40 cellular contexts compared by ENCODE assay signal in genomic region chr10:107364872-107365271, GRCh38.
"Had no signal": no experiment of that assay in that cellular context is flagged by ENCODE, and none has a peak within 500 bp of the region (broad histone marks: within the 10 kb centered on the region; RNA-seq: fewer than 3 reads in every experiment).

No MANE protein-coding gene starts in this region.

- H3K36me3 Mint-ChIP-seq: activated naive CD4-positive, alpha-beta T cell treated with anti-CD3 and anti-CD28 coated beads, Interleukin-2, amount 10 ng/mL, durations not matched to agents 7 days and 5 days; activated naive CD4-positive, alpha-beta T cell treated with anti-CD3 and anti-CD28 coated beads, Interleukin-2, amount 50 U/mL, for 24 hours; activated naive CD4-positive, alpha-beta T cell treated with anti-CD3 and anti-CD28 coated beads, Interleukin-2, amount 50 U/mL, for 72 hours; activated naive CD8-positive, alpha-beta T cell; activated naive CD8-positive, alpha-beta T cell treated with anti-CD3 and anti-CD28 coated beads for 36 hours; activated naive CD8-positive, alpha-beta T cell treated with anti-CD3 and anti-CD28 coated beads, Interleukin-2, amount 10 ng/mL, durations not matched to agents 7 days and 5 days; brain had no signal

- H3K27me3 ChIP-seq: adrenal gland, ascending aorta, body of pancreas, brain microvascular endothelial cell, breast epithelium, cardiac muscle cell had no signal

- H3K4me3 Mint-ChIP-seq: activated naive CD4-positive, alpha-beta T cell treated with anti-CD3 and anti-CD28 coated beads for 36 hours; activated naive CD4-positive, alpha-beta T cell treated with anti-CD3 and anti-CD28 coated beads, Interleukin-2, amount 10 ng/mL, durations not matched to agents 7 days and 5 days; activated naive CD4-positive, alpha-beta T cell treated with anti-CD3 and anti-CD28 coated beads, Interleukin-2, amount 50 U/mL, for 24 hours; activated naive CD8-positive, alpha-beta T cell; activated naive CD8-positive, alpha-beta T cell treated with anti-CD3 and anti-CD28 coated beads for 36 hours; activated naive CD8-positive, alpha-beta T cell treated with anti-CD3 and anti-CD28 coated beads, Interleukin-2, amount 10 ng/mL, durations not matched to agents 7 days and 5 days; activated naive CD8-positive, alpha-beta T cell treated with anti-CD3 and anti-CD28 coated beads, Interleukin-2, amount 50 U/mL, for 24 hours; activated T-cell treated with anti-CD3 and anti-CD28 coated beads, Interleukin-2, amount 50 U/mL, for 24 hours; activated T-cell treated with anti-CD3 and anti-CD28 coated beads, Interleukin-2, amount 50 U/mL, for 4 hours; activated T-cell treated with anti-CD3 and anti-CD28 coated beads, Interleukin-2, amount 50 U/mL, for 72 hours; activated T-helper 1 cell treated with anti-CD3 and anti-CD28 coated beads, Interleukin-12 subunit alpha, Interleukin-12 subunit beta, Interleukin-2, Interleukin-4 antibody, amounts not matched to agents 30 ng/mL and 10 ng/mL and 1 ng/mL, durations not matched to agents 14 hours and 24 hours and 36 hours; activated T-helper 17 cell treated with anti-CD3 and anti-CD28 coated beads, Interleukin-2, amount 50 U/mL, for 72 hours; brain; central memory CD8-positive, alpha-beta T cell had no signal

- H3K4me1 Mint-ChIP-seq: activated naive CD4-positive, alpha-beta T cell treated with anti-CD3 and anti-CD28 coated beads, Interleukin-2, amount 10 ng/mL, durations not matched to agents 7 days and 5 days; activated naive CD4-positive, alpha-beta T cell treated with anti-CD3 and anti-CD28 coated beads, Interleukin-2, amount 50 U/mL, for 24 hours; activated naive CD8-positive, alpha-beta T cell treated with anti-CD3 and anti-CD28 coated beads for 36 hours; activated naive CD8-positive, alpha-beta T cell treated with anti-CD3 and anti-CD28 coated beads, Interleukin-2, amount 10 ng/mL, durations not matched to agents 7 days and 5 days; activated naive CD8-positive, alpha-beta T cell treated with anti-CD3 and anti-CD28 coated beads, Interleukin-2, amount 50 U/mL, for 24 hours; activated T-helper 17 cell treated with anti-CD3 and anti-CD28 coated beads, Interleukin-2, amount 50 U/mL, for 72 hours; brain; central memory CD8-positive, alpha-beta T cell had no signal

- DNase-seq: activated effector memory CD4-positive, alpha-beta T cell treated with anti-CD3 and anti-CD28 coated beads, Interleukin-2, amount 50 U/mL, for 16 hours; activated effector memory CD4-positive, alpha-beta T cell treated with Interleukin-2 at 50 U/mL for 16 hours; activated gamma-delta T cell; activated gamma-delta T cell treated with Interleukin-2 at 50 U/mL for 16 hours; activated naive CD4-positive, alpha-beta T cell; activated naive CD4-positive, alpha-beta T cell treated with anti-CD3 and anti-CD28 coated beads for 36 hours; activated naive CD4-positive, alpha-beta T cell treated with anti-CD3 and anti-CD28 coated beads, Interleukin-2, amount 10 ng/mL, durations not matched to agents 7 days and 5 days; activated naive CD4-positive, alpha-beta T cell treated with anti-CD3 and anti-CD28 coated beads, Interleukin-2, amount 50 U/mL, for 16 hours; activated naive CD4-positive, alpha-beta T cell treated with Interleukin-2 at 50 U/mL for 16 hours; activated naive CD8-positive, alpha-beta T cell treated with anti-CD3 and anti-CD28 coated beads for 36 hours; activated naive CD8-positive, alpha-beta T cell treated with anti-CD3 and anti-CD28 coated beads, Interleukin-2, amount 10 ng/mL, durations not matched to agents 7 days and 5 days; activated naive CD8-positive, alpha-beta T cell treated with anti-CD3 and anti-CD28 coated beads, Interleukin-2, amount 50 U/mL, for 24 hours; activated T-cell treated with anti-CD3 and anti-CD28 coated beads, Interleukin-2, amount 50 U/mL, for 1 hour; activated T-cell treated with anti-CD3 and anti-CD28 coated beads, Interleukin-2, amount 50 U/mL, for 24 hours; activated T-cell treated with anti-CD3 and anti-CD28 coated beads, Interleukin-2, amount 50 U/mL, for 4 hours; activated T-cell treated with anti-CD3 and anti-CD28 coated beads, Interleukin-2, amount 50 U/mL, for 48 hours; activated T-cell treated with anti-CD3 and anti-CD28 coated beads, Interleukin-2, amount 50 U/mL, for 72 hours; adrenal gland; amniotic stem cell; amygdala; anterior cingulate cortex; aorta; body of pancreas; brain microvascular endothelial cell; caudate nucleus; central memory CD4-positive, alpha-beta T cell; cerebellar nuclear complex had no signal

- H3K36me3 ChIP-seq: adrenal gland, ascending aorta, brain microvascular endothelial cell, breast epithelium, cardiac muscle cell had no signal

- H3K27me3 Mint-ChIP-seq: activated naive CD4-positive, alpha-beta T cell treated with anti-CD3 and anti-CD28 coated beads, Interleukin-2, amount 10 ng/mL, durations not matched to agents 7 days and 5 days; activated naive CD4-positive, alpha-beta T cell treated with anti-CD3 and anti-CD28 coated beads, Interleukin-2, amount 50 U/mL, for 24 hours; activated naive CD8-positive, alpha-beta T cell; activated naive CD8-positive, alpha-beta T cell treated with anti-CD3 and anti-CD28 coated beads for 36 hours; activated naive CD8-positive, alpha-beta T cell treated with anti-CD3 and anti-CD28 coated beads, Interleukin-2, amount 10 ng/mL, durations not matched to agents 7 days and 5 days; activated naive CD8-positive, alpha-beta T cell treated with anti-CD3 and anti-CD28 coated beads, Interleukin-2, amount 50 U/mL, for 24 hours; activated T-cell treated with anti-CD3 and anti-CD28 coated beads, Interleukin-2, amount 50 U/mL, for 24 hours; activated T-helper 17 cell treated with anti-CD3 and anti-CD28 coated beads, Interleukin-2, amount 50 U/mL, for 72 hours; brain; central memory CD8-positive, alpha-beta T cell had no signal

- FAIRE-seq: astrocyte, bronchial epithelial cell had no signal

- H3K27ac ChIP-seq: adrenal gland, ascending aorta, body of pancreas, brain microvascular endothelial cell, breast epithelium, cardiac muscle cell had no signal

- H3K9me3 ChIP-seq: adrenal gland, ascending aorta, body of pancreas, breast epithelium had no signal

- ATAC-seq: activated naive CD4-positive, alpha-beta T cell treated with anti-CD3 and anti-CD28 coated beads, Interleukin-2, amount 50 U/mL, for 72 hours; activated naive CD8-positive, alpha-beta T cell treated with anti-CD3 and anti-CD28 coated beads, Interleukin-2, amount 50 U/mL, for 24 hours; activated T-cell treated with anti-CD3 and anti-CD28 coated beads, Interleukin-2, amount 50 U/mL, for 4 hours; activated T-cell treated with anti-CD3 and anti-CD28 coated beads, Interleukin-2, amount 50 U/mL, for 72 hours; activated T-helper 17 cell treated with anti-CD3 and anti-CD28 coated beads, Interleukin-2, amount 50 U/mL, for 72 hours; body of pancreas had no signal

- H3K9me3 Mint-ChIP-seq: activated naive CD8-positive, alpha-beta T cell treated with anti-CD3 and anti-CD28 coated beads, Interleukin-2, amount 10 ng/mL, durations not matched to agents 7 days and 5 days; activated naive CD8-positive, alpha-beta T cell treated with anti-CD3 and anti-CD28 coated beads, Interleukin-2, amount 50 U/mL, for 24 hours; activated T-helper 1 cell treated with anti-CD3 and anti-CD28 coated beads, Interleukin-12 subunit alpha, Interleukin-12 subunit beta, Interleukin-2, Interleukin-4 antibody, amounts not matched to agents 30 ng/mL and 10 ng/mL and 1 ng/mL, durations not matched to agents 14 hours and 24 hours and 36 hours had no signal

- H3K27ac Mint-ChIP-seq: activated naive CD4-positive, alpha-beta T cell treated with anti-CD3 and anti-CD28 coated beads for 36 hours; activated naive CD4-positive, alpha-beta T cell treated with anti-CD3 and anti-CD28 coated beads, Interleukin-2, amount 10 ng/mL, durations not matched to agents 7 days and 5 days; activated naive CD4-positive, alpha-beta T cell treated with anti-CD3 and anti-CD28 coated beads, Interleukin-2, amount 50 U/mL, for 24 hours; activated naive CD4-positive, alpha-beta T cell treated with anti-CD3 and anti-CD28 coated beads, Interleukin-2, amount 50 U/mL, for 72 hours; activated naive CD8-positive, alpha-beta T cell; activated naive CD8-positive, alpha-beta T cell treated with anti-CD3 and anti-CD28 coated beads for 36 hours; activated naive CD8-positive, alpha-beta T cell treated with anti-CD3 and anti-CD28 coated beads, Interleukin-2, amount 10 ng/mL, durations not matched to agents 7 days and 5 days; activated naive CD8-positive, alpha-beta T cell treated with anti-CD3 and anti-CD28 coated beads, Interleukin-2, amount 50 U/mL, for 24 hours; activated T-cell treated with anti-CD3 and anti-CD28 coated beads, Interleukin-2, amount 50 U/mL, for 24 hours; activated T-cell treated with anti-CD3 and anti-CD28 coated beads, Interleukin-2, amount 50 U/mL, for 72 hours; activated T-helper 1 cell treated with anti-CD3 and anti-CD28 coated beads, Interleukin-12 subunit alpha, Interleukin-12 subunit beta, Interleukin-2, Interleukin-4 antibody, amounts not matched to agents 30 ng/mL and 10 ng/mL and 1 ng/mL, durations not matched to agents 14 hours and 24 hours and 36 hours; activated T-helper 17 cell treated with anti-CD3 and anti-CD28 coated beads, Interleukin-2, amount 50 U/mL, for 72 hours; activated T-helper 2 cell treated with anti-CD3 and anti-CD28 coated beads, Interferon-gamma antibody, Interleukin-2, Interleukin-4, amounts not matched to agents 10 μg/mL and 5 μg/mL and 100 μg/mL, durations not matched to agents 14 hours and 24 hours and 36 hours; brain had no signal

- H3K4me3 ChIP-seq: adrenal gland, ascending aorta, body of pancreas, breast epithelium, cardiac muscle cell had no signal

- H3K4me1 ChIP-seq: adrenal gland, ascending aorta, body of pancreas, breast epithelium had no signal
